28 cellular contexts compared by ENCODE assay signal in genomic region chr12:28885275-28885674, GRCh38.
"Had no signal": no experiment of that assay in that cellular context is flagged by ENCODE, and none has a peak within 500 bp of the region (broad histone marks: within the 10 kb centered on the region; RNA-seq: fewer than 3 reads in every experiment).

No MANE protein-coding gene starts in this region.

- H3K36me3 ChIP-seq: right lobe of liver, thoracic aorta, tibial nerve, upper lobe of left lung, uterus had no signal

- DNase-seq: cortex of kidney; hypothalamus; immature natural killer cell; islet precursor cell; kidney glomerular epithelial cell; left colon; mucosa of descending colon; naive B cell; right lobe of liver; small intestine; stimulated activated CD4-positive, alpha-beta T cell treated with anti-CD3 and anti-CD28 coated beads, Interleukin-15, amount 100 ng/mL, for 24 hours; stimulated activated CD4-positive, alpha-beta T cell treated with anti-CD3 and anti-CD28 coated beads, Interleukin-2, amount 100 ng/mL, for 48 hours; stimulated activated naive B cell treated with anti-CD40 and anti-IgM and Interleukin-4, amounts not matched to agents 10 μg/mL and 1 μg/mL and 100 μg/mL, for 72 hours; upper lobe of left lung; uterus had no signal

- H3K9me3 Mint-ChIP-seq: mesothelial cell of epicardium had no signal

- H3K27ac ChIP-seq: epithelial cell of prostate, parathyroid adenoma, right lobe of liver, thoracic aorta, upper lobe of left lung had no signal

- FAIRE-seq: frontal cortex, small intestine had no signal

- H3K27me3 ChIP-seq: right lobe of liver, tibial nerve, upper lobe of left lung, uterus had no signal

- H3K4me3 ChIP-seq: lung, mucosa of descending colon, right lobe of liver, thoracic aorta, tibial nerve, upper lobe of left lung, uterus had no signal

- H3K9ac ChIP-seq: parathyroid adenoma had no signal

- H3K9me3 ChIP-seq: mucosa of descending colon, right lobe of liver, thoracic aorta, tibial nerve, upper lobe of left lung, uterus had no signal

- H3K27ac Mint-ChIP-seq: immature natural killer cell; memory B cell; mesothelial cell of epicardium; naive B cell; natural killer cell treated with Interleukin-12 subunit alpha and Interleukin-12 subunit beta and Interleukin-15 and Interleukin-18, amount 100 ng/mL, for 72 hours; progenitor cell of endocrine pancreas; stimulated activated naive B cell treated with anti-CD40 and anti-IgM and Interleukin-4, amounts not matched to agents 10 μg/mL and 1 μg/mL and 100 μg/mL, for 72 hours; stimulated activated naive CD8-positive, alpha-beta T cell treated with anti-CD3 and anti-CD28 coated beads, Interleukin-15, Interleukin-2, amounts not matched to agents 100 ng/mL and 50 ng/mL, for 24 hours had no signal

- H2AFZ ChIP-seq: parathyroid adenoma had no signal

- H3K4me1 Mint-ChIP-seq: immature natural killer cell; memory B cell; mesothelial cell of epicardium; naive B cell; neural crest cell; stimulated activated naive B cell treated with anti-CD40 and anti-IgM and Interleukin-4, amounts not matched to agents 10 μg/mL and 1 μg/mL and 100 μg/mL, for 72 hours had no signal

- H3K4me3 Mint-ChIP-seq: immature natural killer cell; memory B cell; mesothelial cell of epicardium; naive B cell; natural killer cell treated with Interleukin-12 subunit alpha and Interleukin-12 subunit beta and Interleukin-15 and Interleukin-18, amount 100 ng/mL, for 72 hours; neural crest cell; stimulated activated naive B cell treated with anti-CD40 and anti-IgM and Interleukin-4, amounts not matched to agents 10 μg/mL and 1 μg/mL and 100 μg/mL, for 72 hours; stimulated activated naive CD8-positive, alpha-beta T cell treated with anti-CD3 and anti-CD28 coated beads, Interleukin-15, Interleukin-2, amounts not matched to agents 100 ng/mL and 50 ng/mL, for 24 hours had no signal

- H3K36me3 Mint-ChIP-seq: immature natural killer cell; memory B cell; mesothelial cell of epicardium; naive B cell; natural killer cell treated with Interleukin-12 subunit alpha and Interleukin-12 subunit beta and Interleukin-15 and Interleukin-18, amount 100 ng/mL, for 72 hours; stimulated activated naive B cell treated with anti-CD40 and anti-IgM and Interleukin-4, amounts not matched to agents 10 μg/mL and 1 μg/mL and 100 μg/mL, for 72 hours had no signal

- H3K27me3 Mint-ChIP-seq: memory B cell; natural killer cell treated with Interleukin-12 subunit alpha and Interleukin-12 subunit beta and Interleukin-15 and Interleukin-18, amount 100 ng/mL, for 72 hours; progenitor cell of endocrine pancreas; stimulated activated naive B cell treated with anti-CD40 and anti-IgM and Interleukin-4, amounts not matched to agents 10 μg/mL and 1 μg/mL and 100 μg/mL, for 72 hours; stimulated activated naive CD8-positive, alpha-beta T cell treated with anti-CD3 and anti-CD28 coated beads, Interleukin-15, Interleukin-2, amounts not matched to agents 100 ng/mL and 50 ng/mL, for 24 hours had no signal

- H3K4me1 ChIP-seq: parathyroid adenoma, right lobe of liver, tibial nerve, upper lobe of left lung, uterus had no signal

- ATAC-seq: esophagus mucosa; left colon; mucosa of descending colon; natural killer cell treated with Interleukin-12 subunit alpha and Interleukin-12 subunit beta and Interleukin-15 and Interleukin-18, amount 100 ng/mL, for 72 hours; right lobe of liver; stimulated activated naive B cell treated with anti-CD40 and anti-IgM and Interleukin-4, amounts not matched to agents 10 μg/mL and 1 μg/mL and 100 μg/mL, for 72 hours had no signal
